Comparison of ENCODE assay signal across 22 cellular contexts in genomic region chr1:5620418-5620817, GRCh38.
"Had no signal": no experiment of that assay in that cellular context is flagged by ENCODE, and none has a peak within 500 bp of the region (broad histone marks: within the 10 kb centered on the region; RNA-seq: fewer than 3 reads in every experiment).

No MANE protein-coding gene starts in this region.

- H3K4me3 ChIP-seq: body of pancreas, breast epithelium, MG63, Peyer's patch had no signal

- H3K27me3 ChIP-seq: body of pancreas, MG63, Peyer's patch had no signal

- ATAC-seq: activated CD4-positive, alpha-beta T cell treated with anti-CD3 and anti-CD28 coated beads for 36 hours; activated CD4-positive, CD25-positive, alpha-beta regulatory T cell treated with anti-CD3 and anti-CD28 coated beads, Interleukin-2, amount 50 U/mL, for 24 hours; Right ventricle myocardium inferior had no signal

- H3K27ac ChIP-seq: body of pancreas, breast epithelium, Peyer's patch had no signal

- H3K9me3 ChIP-seq: body of pancreas, breast epithelium, MG63, Peyer's patch had no signal

- DNase-seq: activated CD4-positive, alpha-beta T cell treated with anti-CD3 and anti-CD28 coated beads for 36 hours; activated CD4-positive, alpha-beta T cell treated with anti-CD3 and anti-CD28 coated beads, Interleukin-2, amount 10 ng/mL, durations not matched to agents 7 days and 5 days; activated CD4-positive, alpha-beta T cell treated with anti-CD3 and anti-CD28 coated beads, Interleukin-2, amount 50 U/mL, for 48 hours; activated gamma-delta T cell; activated naive CD4-positive, alpha-beta T cell treated with Interleukin-2 at 50 U/mL for 16 hours; activated naive CD8-positive, alpha-beta T cell treated with anti-CD3 and anti-CD28 coated beads, Interleukin-2, amount 10 ng/mL, durations not matched to agents 7 days and 5 days; activated T-cell treated with anti-CD3 and anti-CD28 coated beads, Interleukin-2, amount 50 U/mL, for 24 hours; Kasumi-1; KG1; NCI-H1092; NCI-H1417 treated with DMSO at 0.1 percent for 48 hours; NCI-H187 treated with DMSO at 0.1 percent for 48 hours; NCI-H2081; NCI-H226; NCI-H446 treated with DMSO at 0.1 percent for 48 hours; NK-92 treated with Interleukin-12 subunit alpha and Interleukin-12 subunit beta, amount 100 ng/mL, for 24 hours; Peyer's patch had no signal

- H3K4me1 ChIP-seq: body of pancreas, breast epithelium, Peyer's patch had no signal
